Comparison of ENCODE assay signal across 8 cellular contexts in genomic region chr20:36237477-36237876, GRCh38. TPM values are rescaled to one million over a fixed set of nuclear protein-coding genes. Genes with fewer than 3 reads are reported as not detected.
DNase-seq lines count a peak whose midpoint lies in the region; TF ChIP-seq lines count a peak whose summit lies in the region.

No MANE protein-coding gene starts in this region.

- H3K27me3 ChIP-seq in GM06990 (replicated peaks; ENCODE audit: control insufficient read depth, insufficient read depth, low read length) (no peaks in the 10 kb centered on the region), Peyer's patch (no peaks in the 10 kb centered on the region)

- H3K27ac Mint-ChIP-seq in progenitor cell of endocrine pancreas: peak overlapping the region; percentile 96

- H3K9me3 Mint-ChIP-seq in progenitor cell of endocrine pancreas (ENCODE audit: low read depth): no peaks in the 10 kb centered on the region

- H3K9me3 ChIP-seq in Peyer's patch: no peaks in the 10 kb centered on the region

- H3K4me1 ChIP-seq in Peyer's patch: peaks cover 0 to 21% (median 3%) of the 10 kb centered on the region in 4 donors

- TF ChIP-seq CTCF in GM06990 (IDR thresholded peaks at IDR 0.05; ENCODE audit: insufficient read depth, low read length, poor library complexity, severe bottlenecking): no peak
- TF ChIP-seq CTCF in Peyer's patch (IDR thresholded peaks at IDR 0.05): no peak
- TF ChIP-seq CTCF in epithelial cell of esophagus (IDR thresholded peaks at IDR 0.05; ENCODE audit: insufficient read depth, low read depth, low read length, missing control alignments): no peak
- TF ChIP-seq CTCF in progenitor cell of endocrine pancreas (IDR thresholded peaks at IDR 0.05; ENCODE audit: unreplicated experiment): no peak

- TF ChIP-seq POLR2A in Peyer's patch (IDR thresholded peaks at IDR 0.05): no peak

- peak overlapping the region; percentile 94 for H3K4me3 Mint-ChIP-seq in progenitor cell of endocrine pancreas (ENCODE audit: low read depth)

- H3K4me3 ChIP-seq in GM06990 (replicated peaks; ENCODE audit: low read depth, low read length) (peak overlapping the region; percentile 76), Peyer's patch (peak overlapping the region in 3 of 4 donors; percentile 62 to 68 (median 67)), epithelial cell of esophagus (ENCODE audit: low read length) (peak overlapping the region; percentile 94)

- no peaks in the 10 kb centered on the region for H3K27me3 Mint-ChIP-seq in progenitor cell of endocrine pancreas

- no peak overlapping the region for H3K27ac ChIP-seq in Peyer's patch

- peaks cover 9% of the 10 kb centered on the region for H3K36me3 ChIP-seq in GM06990 (ENCODE audit: control insufficient read depth, insufficient read depth, low read length)
- H3K36me3 ChIP-seq in Peyer's patch: peaks cover 0 to 21% (median 0%) of the 10 kb centered on the region in 3 donors

- H3K4me1 Mint-ChIP-seq in progenitor cell of endocrine pancreas (ENCODE audit: low read depth): peaks cover 16% of the 10 kb centered on the region

- DNase-seq in GM06990 (ENCODE audit: extremely low read depth, insufficient read length) (no peak), Peyer's patch (no peak), epithelial cell of esophagus (ENCODE audit: low read depth) (no peak), progenitor cell of endocrine pancreas (ENCODE audit: low spot score, unreplicated experiment) (no peak), DMS53 (lab: John Stamatoyannopoulos, UW) (no peak), OCI-M1 (lab: John Stamatoyannopoulos, UW) (no peak), MV-4-11 (lab: John Stamatoyannopoulos, UW) (no peak)
- no peak for DNase-seq in NK-92 treated with Interleukin-12 subunit alpha and Interleukin-12 subunit beta, amount 100 ng/mL, for 24 hours (lab: John Stamatoyannopoulos, UW)

- H3K36me3 Mint-ChIP-seq in progenitor cell of endocrine pancreas (ENCODE audit: insufficient read depth): peaks cover 5% of the 10 kb centered on the region

RNA-seq across cellular contexts. Expression of gene AAR2, which starts 1.2 kb away (rescaled TPM):
- 10 to 100 TPM; 17.3 to 30.3 (median 29.5) TPM for total RNA-seq in Peyer's patch
- 24.8 and 27.7 TPM in 2 replicates for total RNA-seq in progenitor cell of endocrine pancreas
